ENCODE assay signal across 1 cellular context in the genomic region with DNA sequence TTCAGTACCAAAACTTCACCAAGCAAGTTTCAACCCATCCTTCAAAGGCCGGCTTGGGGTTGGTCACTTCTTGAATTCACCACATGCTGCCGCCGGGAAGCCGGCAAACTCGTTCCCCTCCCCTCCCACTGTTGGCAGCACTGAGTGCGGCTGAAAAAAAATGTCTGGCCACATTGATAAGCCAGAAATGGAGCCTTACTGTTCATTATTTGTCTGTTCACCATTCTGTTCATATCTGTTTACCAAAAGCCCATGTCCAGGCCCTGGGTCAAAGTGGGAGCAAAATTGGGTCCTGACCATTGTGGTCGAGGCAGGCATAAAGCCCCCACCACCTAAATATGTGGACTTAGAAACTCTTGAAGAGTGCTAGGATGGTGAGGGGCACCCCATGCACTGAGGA.
TF ChIP-seq lines count a peak whose summit lies in the region.

No MANE protein-coding gene starts in this region.

TF ChIP-seq in H1, 55 proteins besides CTCF, POLR2A, EP300 and RAD21:
- TF ChIP-seq HDAC2 (IDR thresholded peaks at IDR 0.05; ENCODE audit: borderline replicate concordance in 1 of 2, low read depth in 2 of 2, low read length in 2 of 2), result no peak
- no peak for TF ChIP-seq TEAD4 (IDR thresholded peaks at IDR 0.05; ENCODE audit: low read depth, low read length)
- TF ChIP-seq CREB1 (IDR thresholded peaks at IDR 0.05), result no peak
- TF ChIP-seq FOSL1 (IDR thresholded peaks at IDR 0.05; ENCODE audit: insufficient read depth, low read depth, low read length), result no peak
- no peak for TF ChIP-seq NANOG (IDR thresholded peaks at IDR 0.05; ENCODE audit: insufficient read depth, low read depth, low read length, poor library complexity, severe bottlenecking)
- TF ChIP-seq POLR2AphosphoS5 (IDR thresholded peaks at IDR 0.05; ENCODE audit: low read depth, low read length), result no peak
- no peak for TF ChIP-seq NRF1 (IDR thresholded peaks at IDR 0.05; ENCODE audit: low read depth, low read length)
- TF ChIP-seq SUZ12 (IDR thresholded peaks at IDR 0.05; ENCODE audit: low read length), result no peak
- no peak for TF ChIP-seq KDM4A (IDR thresholded peaks at IDR 0.05; ENCODE audit: low read depth, low read length, severe bottlenecking)
